ENCODE assay signal across 16 cellular contexts in the genomic region with DNA sequence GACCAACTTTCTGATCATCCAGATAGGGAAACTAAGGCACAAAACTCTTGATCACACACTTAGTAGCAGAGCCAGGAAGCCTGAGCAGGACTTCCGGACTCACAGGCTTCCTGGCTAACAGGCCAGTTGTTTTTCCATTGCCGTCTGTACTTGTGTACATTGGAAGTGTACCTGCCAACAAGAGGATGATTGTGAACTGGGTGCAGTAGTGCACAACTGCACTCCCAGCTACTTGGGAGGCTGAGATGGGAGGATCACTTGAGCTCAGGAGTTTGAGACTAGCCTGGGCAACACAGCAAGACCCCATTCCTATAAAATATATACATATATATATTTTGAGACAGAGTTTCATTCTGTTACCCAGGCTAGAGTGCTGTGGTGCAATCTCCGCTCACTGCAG. TPM values are rescaled to one million over a fixed set of nuclear protein-coding genes. Genes with fewer than 3 reads are reported as not detected.
DNase-seq lines count a peak whose midpoint lies in the region; ATAC-seq and TF ChIP-seq lines count a peak whose summit lies in the region.
"Had no signal": no experiment of that assay in that cellular context is flagged by ENCODE, and none has a peak within 500 bp of the region (broad histone marks: within the 10 kb centered on the region; RNA-seq: fewer than 3 reads in every experiment).

No MANE protein-coding gene starts in this region.

- no peak for TF ChIP-seq POLR2A in heart left ventricle (IDR thresholded peaks at IDR 0.05)
- TF ChIP-seq POLR2A in gastrocnemius medialis (IDR thresholded peaks at IDR 0.05): no peak

- CTCF ChIA-PET in HEK293 (lab: Yijun Ruan, JAX): interaction anchor here (1.1 to 2.4 kb wide), 3 partner anchors 89 to 1115 kb away, joined by 3 to 9 read pairs (median 7); no protein-coding TSS in a partner anchor

- no peaks in the 10 kb centered on the region for H3K27me3 ChIP-seq in heart left ventricle
- no peaks in the 10 kb centered on the region for H3K27me3 ChIP-seq in gastrocnemius medialis
- H3K27me3 ChIP-seq: BLaER1 had no signal

- DNase-seq in heart left ventricle: no peak
- DNase-seq in cardiac septum (ENCODE audit: low spot score): no peak
- no peak for DNase-seq in left lobe of liver (ENCODE audit: low spot score)
- no peak for DNase-seq in gastrocnemius medialis
- no peak for DNase-seq in NK-92 (lab: John Stamatoyannopoulos, UW; ENCODE audit: unreplicated experiment)
- DNase-seq: 8988T; AML-193; Caco-2; CD8-positive, alpha-beta memory T cell; DND-41; GDM1; H9 had no signal

- ATAC-seq in heart left ventricle (no peak), left lobe of liver (peak; percentile 39), gastrocnemius medialis (no peak), HG02678 (IDR thresholded peaks at IDR 0.05; ENCODE audit: unreplicated experiment) (no peak)
- ATAC-seq: GM23338 had no signal

- H3K4me3 ChIP-seq in heart left ventricle: no peak overlapping the region
- H3K4me3 ChIP-seq in HEK293 (ENCODE audit: low read depth, low read length): no peak overlapping the region
- no peak overlapping the region for H3K4me3 ChIP-seq in gastrocnemius medialis
- H3K4me3 ChIP-seq: BLaER1, GM23338 had no signal

- no peak for TF ChIP-seq CTCF in heart left ventricle (IDR thresholded peaks at IDR 0.05)
- TF ChIP-seq CTCF in HEK293 (tag by site-specific recombination; IDR thresholded peaks at IDR 0.05): no peak
- TF ChIP-seq CTCF in gastrocnemius medialis (IDR thresholded peaks at IDR 0.05 in 4 of 5, conservative IDR thresholded peaks at IDR 0.05 in 1 of 5): no peak

- no peaks in the 10 kb centered on the region for H3K9me3 ChIP-seq in heart left ventricle
- H3K9me3 ChIP-seq in HEK293 (ENCODE audit: control insufficient read depth, insufficient read depth, low read depth, low read length): no peaks in the 10 kb centered on the region
- no peaks in the 10 kb centered on the region for H3K9me3 ChIP-seq in gastrocnemius medialis
- H3K9me3 ChIP-seq: BLaER1, Caco-2 had no signal

- intact Hi-C loops in heart left ventricle (cut with DNase I): loop anchor here in 2 of 10 donors (2.0 to 5.0 kb wide), 3 partner anchors 35 to 61 kb away; a partner anchor contains a TSS
- intact Hi-C loops in cardiac septum (cut with DNase I): loop anchor here (2.0 kb wide), 1 partner anchor 35 kb away; a partner anchor contains a TSS
- intact Hi-C loops in gastrocnemius medialis (cut with DNase I; ENCODE audit: low total_unique reads): loop anchor here (10.0 kb wide), 1 partner anchor 849 kb away; no protein-coding TSS in a partner anchor

- in situ Hi-C loops in gastrocnemius medialis (cut with MboI; ENCODE audit: low sequenced_read_pairs in 4 of 4): no loop called here

- H3K4me1 ChIP-seq in heart left ventricle (peaks cover 0 to 31% (median 6%) of the 10 kb centered on the region in 12 donors), HEK293 (ENCODE audit: control insufficient read depth, insufficient read depth, low read length) (no peaks in the 10 kb centered on the region; the same call in 1 of the 2 replicates), gastrocnemius medialis (peaks cover 26 to 37% of the 10 kb centered on the region in 2 donors)
- H3K4me1 ChIP-seq: BLaER1 had no signal

- 65 to 84% (median 76%) methylated on average over 3 of the region's 3 CpGs for WGBS in heart left ventricle, 4 donors

- H3K27ac ChIP-seq in heart left ventricle: peak overlapping the region; percentile 8 to 86 (median 66)
- H3K27ac ChIP-seq in HEK293 (ENCODE audit: extremely low read depth, low read depth, low read length): no peak overlapping the region
- H3K27ac ChIP-seq in gastrocnemius medialis: peak overlapping the region; percentile 74 to 86 (median 82)
- H3K27ac ChIP-seq: BLaER1 had no signal

- POLR2A ChIA-PET in HEK293 (lab: Yijun Ruan, JAX): no interaction called here

- H3K36me3 ChIP-seq in heart left ventricle: no peaks in the 10 kb centered on the region
- H3K36me3 ChIP-seq in HEK293 (ENCODE audit: control insufficient read depth in 2 of 2, insufficient read depth in 1 of 2, low read length in 2 of 2): no peaks in the 10 kb centered on the region
- no peaks in the 10 kb centered on the region for H3K36me3 ChIP-seq in gastrocnemius medialis
- H3K36me3 ChIP-seq: BLaER1 had no signal

TF ChIP-seq in HEK293, 187 proteins besides CTCF, POLR2A, EP300 and RAD21:
- TF ChIP-seq ZNF223 (tag by site-specific recombination; IDR thresholded peaks at IDR 0.05) (no peak), ZNF121 (tag by site-specific recombination; IDR thresholded peaks at IDR 0.05) (peak; percentile 67; the same call in 1 of the 2 replicates)

RNA-seq across cellular contexts. Expression of a gene that starts 35.2 kb away (rescaled TPM):
- total RNA-seq in heart left ventricle (10 to 100 TPM in 8 of 9 donors, 1 to 10 TPM in 1; 8.7 to 48.3 (median 19.7) TPM), cardiac septum (38.2 TPM), left lobe of liver (5.2 TPM), gastrocnemius medialis (10 to 100 TPM in 1 of 4 donors, 1 to 10 TPM in 3; 5.3 to 16.9 (median 7.7) TPM)
- 10 to 100 TPM; 16.7 to 60.9 TPM for polyA plus RNA-seq in heart left ventricle

RNA-seq across cellular contexts. Expression of a gene that starts 59.1 kb away (rescaled TPM):
- total RNA-seq in heart left ventricle: under 1 TPM; 0.12 to 0.75 (median 0.43) TPM
- under 1 TPM; 0.27 to 1.00 TPM for polyA plus RNA-seq in heart left ventricle
- total RNA-seq in cardiac septum: 0.35 TPM
- not detected for total RNA-seq in left lobe of liver
- total RNA-seq in gastrocnemius medialis: under 1 TPM in 1 of 4 donors, not detected in 3; 0.09 TPM
- total RNA-seq: Caco-2; CD8-positive, alpha-beta memory T cell; GM23338; H9 had no signal
